ENCODE assay signal across 1 cellular context in the genomic region with DNA sequence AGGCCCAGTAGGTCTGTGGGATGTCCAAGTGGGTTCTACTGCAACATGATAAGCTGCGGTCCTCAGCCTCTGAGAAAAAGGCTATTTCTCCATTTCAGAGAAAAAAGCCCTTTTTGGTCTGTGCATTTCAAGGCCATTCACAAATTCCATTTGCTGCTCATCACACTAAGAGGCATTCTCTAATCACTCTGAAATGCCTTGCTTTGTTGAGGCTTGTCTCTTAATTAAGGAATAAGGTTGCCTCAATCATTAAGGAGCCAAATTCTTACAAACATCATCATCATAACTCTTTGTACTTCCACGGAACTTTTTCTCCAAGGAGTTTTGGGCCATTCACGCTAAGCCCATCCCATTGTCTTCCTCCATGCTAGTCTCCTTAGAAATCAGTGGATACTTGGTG.
TF ChIP-seq lines count a peak whose summit lies in the region.

No MANE protein-coding gene starts in this region.

TF ChIP-seq in A549, 52 proteins besides CTCF, POLR2A, EP300 and RAD21 (continued from another document):
- TF ChIP-seq MAZ (IDR thresholded peaks at IDR 0.05; ENCODE audit: borderline replicate concordance, low read depth, low read length): no peak
- no peak for TF ChIP-seq FOSL2 (IDR thresholded peaks at IDR 0.05)
- no peak for TF ChIP-seq FOSL2 (CRISPR knock-in tag; IDR thresholded peaks at IDR 0.05)
- TF ChIP-seq ZSCAN20 (CRISPR knock-in tag; IDR thresholded peaks at IDR 0.05): no peak
